ENCODE assay signal across 8 cellular contexts in the genomic region with DNA sequence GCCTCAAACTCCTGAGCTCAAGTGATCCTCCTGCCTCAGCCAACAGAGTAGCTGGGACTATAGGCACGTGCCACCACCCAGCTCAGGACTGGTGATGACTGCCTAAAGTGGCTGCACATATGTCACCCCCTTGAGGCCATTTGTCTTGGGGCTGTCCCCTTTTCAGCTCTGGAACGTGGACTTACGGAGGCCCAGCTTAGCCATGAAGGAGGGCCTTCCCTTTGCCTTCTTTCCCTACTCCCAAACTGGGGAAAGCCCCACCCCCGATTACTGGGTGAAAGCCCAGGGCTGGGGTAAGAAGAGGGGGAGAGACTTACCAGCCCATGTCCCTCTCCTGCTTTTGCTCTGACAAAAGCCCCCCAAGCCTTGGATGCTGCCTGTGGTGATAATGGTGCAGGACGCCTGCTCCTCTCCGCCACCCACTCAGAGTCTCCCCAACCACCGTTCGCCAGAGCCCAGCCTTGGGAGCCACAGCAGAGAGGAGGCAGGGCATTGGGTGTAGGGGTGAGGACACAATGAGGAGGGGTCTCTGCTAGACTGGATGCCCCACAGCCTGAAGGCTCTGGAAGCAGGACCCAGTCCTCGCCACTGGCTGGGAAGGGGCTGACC. TPM values are rescaled to one million over a fixed set of nuclear protein-coding genes. Genes with fewer than 3 reads are reported as not detected.
DNase-seq lines count a peak whose midpoint lies in the region; ATAC-seq, FAIRE-seq and TF ChIP-seq lines count a peak whose summit lies in the region.

No MANE protein-coding gene starts in this region.

- no peak for FAIRE-seq in kidney (lab: Jason Lieb, UNC)

- peak; percentile 17 for DNase-seq in left ventricle myocardium superior
- no peak for DNase-seq in right atrium auricular region (ENCODE audit: low spot score)
- DNase-seq in activated CD4-positive, alpha-beta T cell treated with anti-CD3 and anti-CD28 coated beads, Interleukin-2, amount 50 U/mL, for 48 hours: peak; percentile 53 to 67
- DNase-seq in kidney: peak; percentile 70
- DNase-seq in vagina (ENCODE audit: extremely low spot score in 2 of 2): no peak
- no peak for DNase-seq in NCI-H1105 treated with DMSO at 0.1 percent for 48 hours (lab: John Stamatoyannopoulos, UW)
- DNase-seq in substantia nigra (lab: John Stamatoyannopoulos, UW): no peak
- DNase-seq in GM19240 (ENCODE audit: insufficient read length, low spot score): no peak

- H3K4me1 ChIP-seq in right atrium auricular region: peaks cover 0 to 47% of the 10 kb centered on the region in 2 donors
- peaks cover 5 to 9% of the 10 kb centered on the region in 2 donors for H3K4me1 ChIP-seq in kidney (ENCODE audit: control insufficient read depth in 1 of 2, insufficient read depth in 1 of 2, low read depth in 1 of 2, low read length in 2 of 2)
- peaks cover 17% of the 10 kb centered on the region for H3K4me1 ChIP-seq in vagina

- H3K27ac ChIP-seq in right atrium auricular region: peak overlapping the region in 1 of 2 donors; percentile 68
- H3K27ac ChIP-seq in kidney (ENCODE audit: low read depth in 2 of 2, low read length in 2 of 2): no peak overlapping the region
- H3K27ac ChIP-seq in vagina: peak overlapping the region; percentile 44
- H3K27ac ChIP-seq in substantia nigra (ENCODE audit: low read depth, low read length, poor library complexity, severe bottlenecking): no peak overlapping the region

- TF ChIP-seq CTCF in right atrium auricular region (IDR thresholded peaks at IDR 0.05): no peak
- TF ChIP-seq CTCF in kidney (IDR thresholded peaks at IDR 0.05; ENCODE audit: borderline replicate concordance, extremely low read depth, insufficient read depth): no peak
- no peak for TF ChIP-seq CTCF in vagina (IDR thresholded peaks at IDR 0.05)

- H3K27me3 ChIP-seq in right atrium auricular region (no peaks in the 10 kb centered on the region), vagina (no peaks in the 10 kb centered on the region)

- H3K9ac ChIP-seq in kidney (ENCODE audit: low read length in 2 of 2): no peak overlapping the region

- no peak overlapping the region for H3K4me3 ChIP-seq in right atrium auricular region
- H3K4me3 ChIP-seq in kidney (ENCODE audit: low read length in 2 of 2): no peak overlapping the region
- no peak overlapping the region for H3K4me3 ChIP-seq in vagina

- no peaks in the 10 kb centered on the region for H3K36me3 ChIP-seq in right atrium auricular region
- no peaks in the 10 kb centered on the region for H3K36me3 ChIP-seq in kidney (ENCODE audit: control insufficient read depth in 1 of 2, insufficient read depth in 2 of 2, low read length in 2 of 2)
- no peaks in the 10 kb centered on the region for H3K36me3 ChIP-seq in vagina

- no peak for TF ChIP-seq POLR2A in vagina (IDR thresholded peaks at IDR 0.05)

- H3K9me3 ChIP-seq in right atrium auricular region (no peaks in the 10 kb centered on the region), kidney (ENCODE audit: control insufficient read depth in 1 of 2, low read length in 2 of 2) (no peaks in the 10 kb centered on the region), vagina (no peaks in the 10 kb centered on the region)

- intact Hi-C loops in left ventricle myocardium superior (cut with micrococcal nuclease): no loop called here
- intact Hi-C loops in kidney (cut with DNase I): no loop called here
- intact Hi-C loops in vagina (cut with DNase I): no loop called here

- ATAC-seq in left ventricle myocardium superior: no peak

RNA-seq across cellular contexts. Expression of a gene that starts 2.5 kb away (rescaled TPM):
- total RNA-seq in left ventricle myocardium superior: 1.9 TPM
- total RNA-seq in right atrium auricular region: 1 to 10 TPM; 4.0 to 9.0 TPM
- 11.8 TPM for total RNA-seq in kidney
- polyA plus RNA-seq in kidney (ENCODE audit: insufficient read depth, low read depth, low replicate concordance): 5.6 TPM
- total RNA-seq in vagina: 14.0 TPM

RNA-seq across cellular contexts. Expression of a gene that starts 9.4 kb away (rescaled TPM):
- not detected for total RNA-seq in left ventricle myocardium superior
- total RNA-seq in right atrium auricular region: not detected
- total RNA-seq in kidney: not detected
- not detected for polyA plus RNA-seq in kidney (ENCODE audit: insufficient read depth, low read depth, low replicate concordance)
- total RNA-seq in vagina: not detected

RNA-seq across cellular contexts. Expression of a gene that starts 31.3 kb away (rescaled TPM):
- 5.0 TPM for total RNA-seq in left ventricle myocardium superior
- total RNA-seq in right atrium auricular region: 1 to 10 TPM in 1 of 2 donors, under 1 TPM in 1; 0.47 to 1.4 TPM
- 1.4 TPM for total RNA-seq in kidney
- 4.8 TPM for polyA plus RNA-seq in kidney (ENCODE audit: insufficient read depth, low read depth, low replicate concordance)
- 0.49 TPM for total RNA-seq in vagina

Comparison
In these comparisons a context has a peak if more than half of its experiments do, and no peak if none do; other contexts are left out.
1. DNase-seq: peak in left ventricle myocardium superior (single experiment), activated CD4-positive, alpha-beta T cell treated with anti-CD3 and anti-CD28 coated beads, Interleukin-2, amount 50 U/mL, for 48 hours (2 of 2) and kidney (single experiment); none in right atrium auricular region (single experiment), vagina (0 of 2), NCI-H1105 treated with DMSO at 0.1 percent for 48 hours (single experiment), substantia nigra (0 of 49) and GM19240 (single experiment).